17 cellular contexts compared by ENCODE assay signal in genomic region chr17:4849011-4849536, GRCh38. TPM values are rescaled to one million over a fixed set of nuclear protein-coding genes. Genes with fewer than 3 reads are reported as not detected.
DNase-seq lines count a peak whose midpoint lies in the region; ATAC-seq and TF ChIP-seq lines count a peak whose summit lies in the region.
"Had no signal": no experiment of that assay in that cellular context is flagged by ENCODE, and none has a peak within 500 bp of the region (broad histone marks: within the 10 kb centered on the region; RNA-seq: fewer than 3 reads in every experiment).

No MANE protein-coding gene starts in this region.

- H3K36me3 ChIP-seq in heart right ventricle (peaks cover 0 to 9% (median 0%) of the 10 kb centered on the region in 9 donors), colonic mucosa (no peaks in the 10 kb centered on the region), lower lobe of right lung (no peaks in the 10 kb centered on the region), upper lobe of left lung (no peaks in the 10 kb centered on the region)
- H3K36me3 ChIP-seq: thoracic aorta had no signal

- intact Hi-C loops in heart right ventricle (cut with DNase I), result loop anchor here in 2 of 10 donors (5.0 kb wide), 1 partner anchor 33 kb away; no protein-coding TSS in a partner anchor
- intact Hi-C loops in left cardiac atrium (cut with DNase I), result no loop called here
- intact Hi-C loops in colonic mucosa (cut with DNase I), result no loop called here
- intact Hi-C loops in lower lobe of right lung (cut with DNase I), result no loop called here

- H3K9me3 Mint-ChIP-seq in stimulated activated naive CD8-positive, alpha-beta T cell treated with anti-CD3 and anti-CD28 coated beads, Interleukin-15, amount 100 ng/mL, for 72 hours, result peaks cover 6 to 7% of the 10 kb centered on the region in 2 donors
- H3K9me3 Mint-ChIP-seq in naive thymus-derived CD8-positive, alpha-beta T cell, result peaks cover 0 to 8% (median 0%) of the 10 kb centered on the region in 9 donors

- H3K4me1 ChIP-seq in heart right ventricle (peaks cover 0 to 58% (median 29%) of the 10 kb centered on the region in 9 donors), colonic mucosa (peaks cover 20% of the 10 kb centered on the region), lower lobe of right lung (peaks cover 73% of the 10 kb centered on the region), upper lobe of left lung (peaks cover 35 to 51% (median 43%) of the 10 kb centered on the region in 4 donors)

- H3K9ac ChIP-seq in colonic mucosa (ENCODE audit: low read depth in 2 of 2, low read length in 2 of 2), result no peak overlapping the region

- 76 to 86% methylated on average over 5 of the region's 5 CpGs for WGBS in heart right ventricle, 2 donors
- 67 to 76% methylated on average over 5 of the region's 5 CpGs for WGBS in upper lobe of left lung, 2 donors

- no peak overlapping the region for H3K27ac Mint-ChIP-seq in stimulated activated naive CD8-positive, alpha-beta T cell treated with anti-CD3 and anti-CD28 coated beads, Interleukin-15, amount 100 ng/mL, for 72 hours
- no peak overlapping the region for H3K27ac Mint-ChIP-seq in naive thymus-derived CD8-positive, alpha-beta T cell
- H3K27ac Mint-ChIP-seq: activated CD8-positive, alpha-beta memory T cell treated with anti-CD3 and anti-CD28 coated beads, Interleukin-2, amount 10 ng/mL, durations not matched to agents 7 days and 5 days had no signal

- no peak for DNase-seq in heart right ventricle
- no peak for DNase-seq in left cardiac atrium
- DNase-seq in colonic mucosa, result no peak
- DNase-seq in lower lobe of right lung, result no peak
- no peak for DNase-seq in upper lobe of left lung
- no peak for DNase-seq in stimulated activated naive CD8-positive, alpha-beta T cell treated with anti-CD3 and anti-CD28 coated beads, Interleukin-15, amount 100 ng/mL, for 72 hours
- DNase-seq in naive thymus-derived CD8-positive, alpha-beta T cell, result no peak
- no peak for DNase-seq in NCI-H2196 treated with DMSO at 0.1 percent for 48 hours (lab: John Stamatoyannopoulos, UW; ENCODE audit: unreplicated experiment)
- DNase-seq: activated CD8-positive, alpha-beta memory T cell treated with anti-CD3 and anti-CD28 coated beads, Interleukin-2, amount 10 ng/mL, durations not matched to agents 7 days and 5 days; activated naive CD4-positive, alpha-beta T cell treated with Interleukin-2 at 50 U/mL for 16 hours; caudate nucleus; KBM-7; NCI-H1694 treated with DMSO at 0.1 percent for 48 hours; spleen had no signal

- POLR2A ChIA-PET in naive thymus-derived CD8-positive, alpha-beta T cell (lab: Charles Lee), result interaction anchor here (1.3 kb wide), 1 partner anchor 13 kb away, joined by 3 read pairs; no protein-coding TSS in a partner anchor

- H3K9me3 ChIP-seq in heart right ventricle (no peaks in the 10 kb centered on the region), colonic mucosa (no peaks in the 10 kb centered on the region), lower lobe of right lung (no peaks in the 10 kb centered on the region), upper lobe of left lung (no peaks in the 10 kb centered on the region)
- H3K9me3 ChIP-seq: spleen, thoracic aorta had no signal

- H3K4me3 Mint-ChIP-seq in stimulated activated naive CD8-positive, alpha-beta T cell treated with anti-CD3 and anti-CD28 coated beads, Interleukin-15, amount 100 ng/mL, for 72 hours, result no peak overlapping the region
- H3K4me3 Mint-ChIP-seq in naive thymus-derived CD8-positive, alpha-beta T cell, result no peak overlapping the region
- H3K4me3 Mint-ChIP-seq: activated CD8-positive, alpha-beta memory T cell treated with anti-CD3 and anti-CD28 coated beads, Interleukin-2, amount 10 ng/mL, durations not matched to agents 7 days and 5 days had no signal

- no peaks in the 10 kb centered on the region for H3K27me3 ChIP-seq in heart right ventricle
- no peaks in the 10 kb centered on the region for H3K27me3 ChIP-seq in colonic mucosa
- no peaks in the 10 kb centered on the region for H3K27me3 ChIP-seq in lower lobe of right lung (ENCODE audit: low read depth)
- no peaks in the 10 kb centered on the region for H3K27me3 ChIP-seq in upper lobe of left lung
- H3K27me3 ChIP-seq: spleen had no signal

- peaks cover 0 to 24% (median 0%) of the 10 kb centered on the region in 3 donors for H3K36me3 Mint-ChIP-seq in naive thymus-derived CD8-positive, alpha-beta T cell

- no peak overlapping the region for H3K4me3 ChIP-seq in heart right ventricle
- H3K4me3 ChIP-seq in colonic mucosa, result no peak overlapping the region
- H3K4me3 ChIP-seq in lower lobe of right lung, result no peak overlapping the region
- no peak overlapping the region for H3K4me3 ChIP-seq in upper lobe of left lung
- H3K4me3 ChIP-seq: SK-N-MC, spleen, thoracic aorta had no signal

- no peak for TF ChIP-seq POLR2A in upper lobe of left lung (IDR thresholded peaks at IDR 0.05)

- H3K27ac ChIP-seq in heart right ventricle, result peak overlapping the region in 6 of 10 donors; percentile 9 to 65 (median 32)
- peak overlapping the region; percentile 78 for H3K27ac ChIP-seq in colonic mucosa
- peak overlapping the region; percentile 43 for H3K27ac ChIP-seq in lower lobe of right lung
- peak overlapping the region; percentile 36 to 72 (median 63) for H3K27ac ChIP-seq in upper lobe of left lung
- H3K27ac ChIP-seq: SK-N-MC, spleen, thoracic aorta, VCaP had no signal

- peaks cover 34% of the 10 kb centered on the region for H3K4me1 Mint-ChIP-seq in stimulated activated naive CD8-positive, alpha-beta T cell treated with anti-CD3 and anti-CD28 coated beads, Interleukin-15, amount 100 ng/mL, for 72 hours
- peaks cover 36 to 58% (median 42%) of the 10 kb centered on the region in 4 donors for H3K4me1 Mint-ChIP-seq in naive thymus-derived CD8-positive, alpha-beta T cell

- no peak for TF ChIP-seq EP300 in upper lobe of left lung (IDR thresholded peaks at IDR 0.05)

- H3K27me3 Mint-ChIP-seq in stimulated activated naive CD8-positive, alpha-beta T cell treated with anti-CD3 and anti-CD28 coated beads, Interleukin-15, amount 100 ng/mL, for 72 hours, result peaks cover 6% of the 10 kb centered on the region
- H3K27me3 Mint-ChIP-seq in naive thymus-derived CD8-positive, alpha-beta T cell, result no peaks in the 10 kb centered on the region

- no peak for TF ChIP-seq CTCF in heart right ventricle (IDR thresholded peaks at IDR 0.05)
- TF ChIP-seq CTCF in colonic mucosa (IDR thresholded peaks at IDR 0.05), result no peak
- no peak for TF ChIP-seq CTCF in lower lobe of right lung (IDR thresholded peaks at IDR 0.05)
- TF ChIP-seq CTCF in upper lobe of left lung (IDR thresholded peaks at IDR 0.05), result no peak

- ATAC-seq in heart right ventricle, result peak in 4 of 8 donors; percentile 24 to 42 (median 34)
- ATAC-seq in left cardiac atrium, result no peak
- ATAC-seq in lower lobe of right lung, result no peak
- ATAC-seq in upper lobe of left lung (ENCODE audit: low FRiP score in 2 of 2), result no peak
- no peak for ATAC-seq in stimulated activated naive CD8-positive, alpha-beta T cell treated with anti-CD3 and anti-CD28 coated beads, Interleukin-15, amount 100 ng/mL, for 72 hours
- ATAC-seq in naive thymus-derived CD8-positive, alpha-beta T cell, result no peak
- ATAC-seq: activated CD8-positive, alpha-beta memory T cell treated with anti-CD3 and anti-CD28 coated beads, Interleukin-2, amount 10 ng/mL, durations not matched to agents 7 days and 5 days had no signal

RNA-seq across cellular contexts. Expression of gene MINK1, which starts 15.9 kb away (rescaled TPM):
- 10 to 100 TPM; 26.4 to 54.1 (median 33.5) TPM for total RNA-seq in heart right ventricle
- polyA plus RNA-seq in heart right ventricle, result 10 to 100 TPM; 17.3 to 52.3 TPM
- 10 to 100 TPM; 40.1 to 42.2 TPM for total RNA-seq in left cardiac atrium
- total RNA-seq in colonic mucosa, result 100 to 1,000 TPM; 172 to 215 TPM
- 155 TPM for total RNA-seq in lower lobe of right lung
- total RNA-seq in upper lobe of left lung, result 100 to 1,000 TPM in 4 of 6 donors, 10 to 100 TPM in 2; 52.3 to 311 (median 136) TPM
- total RNA-seq in naive thymus-derived CD8-positive, alpha-beta T cell, result 100 to 1,000 TPM; 110 to 117 TPM
- polyA plus RNA-seq in naive thymus-derived CD8-positive, alpha-beta T cell, result 10 to 100 TPM in 1 of 3 donors, 1 to 10 TPM in 2; 4.1 to 12.9 (median 8.1) TPM

RNA-seq across cellular contexts. Expression of gene PLD2, which starts 42.1 kb away (rescaled TPM):
- total RNA-seq in heart right ventricle (10 to 100 TPM in 6 of 10 donors, 1 to 10 TPM in 4; 6.4 to 18.6 (median 10.4) TPM), left cardiac atrium (10 to 100 TPM; 14.7 to 14.9 TPM), colonic mucosa (10 to 100 TPM; 18.8 to 28.3 TPM), lower lobe of right lung (38.4 TPM), upper lobe of left lung (10 to 100 TPM; 15.0 to 51.3 (median 37.6) TPM)
- polyA plus RNA-seq in heart right ventricle, result 10 to 100 TPM in 1 of 2 donors, 1 to 10 TPM in 1; 5.6 to 20.7 TPM
- 10 to 100 TPM; 21.4 to 27.9 TPM for total RNA-seq in naive thymus-derived CD8-positive, alpha-beta T cell
- polyA plus RNA-seq in naive thymus-derived CD8-positive, alpha-beta T cell, result 1 to 10 TPM; 1.1 to 1.9 (median 1.9) TPM

RNA-seq across cellular contexts. Expression of gene C17orf107, which starts 50.3 kb away (rescaled TPM):
- total RNA-seq in heart right ventricle (under 1 TPM in 9 of 10 donors, not detected in 1; 0.28 to 0.86 (median 0.39) TPM), left cardiac atrium (1 to 10 TPM; 1.3 to 2.3 TPM), colonic mucosa (1 to 10 TPM in 1 of 2 donors, under 1 TPM in 1; 0.74 to 1.8 TPM), lower lobe of right lung (2.2 TPM), upper lobe of left lung (1 to 10 TPM; 2.6 to 6.3 (median 3.4) TPM)
- polyA plus RNA-seq in heart right ventricle, result under 1 TPM; 0.44 to 0.57 TPM
- 1 to 10 TPM; 5.7 TPM for total RNA-seq in naive thymus-derived CD8-positive, alpha-beta T cell
- 1 to 10 TPM; 1.5 to 1.8 (median 1.6) TPM for polyA plus RNA-seq in naive thymus-derived CD8-positive, alpha-beta T cell

RNA-seq across cellular contexts. Expression of gene PSMB6, which starts 53.1 kb away (rescaled TPM):
- 100 to 1,000 TPM; 160 to 221 (median 176) TPM for total RNA-seq in heart right ventricle
- polyA plus RNA-seq in heart right ventricle, result 100 to 1,000 TPM; 151 to 386 TPM
- 100 to 1,000 TPM; 145 to 147 TPM for total RNA-seq in left cardiac atrium
- 100 to 1,000 TPM in 1 of 2 donors, 10 to 100 TPM in 1; 97.5 to 171 TPM for total RNA-seq in colonic mucosa
- total RNA-seq in lower lobe of right lung, result 95.5 TPM
- total RNA-seq in upper lobe of left lung, result 100 to 1,000 TPM in 4 of 6 donors, 10 to 100 TPM in 2; 44.0 to 149 (median 110) TPM
- 10 to 100 TPM; 56.5 to 61.6 TPM for total RNA-seq in naive thymus-derived CD8-positive, alpha-beta T cell
- polyA plus RNA-seq in naive thymus-derived CD8-positive, alpha-beta T cell, result 100 to 1,000 TPM; 211 to 282 (median 256) TPM
